In the genomic region with DNA sequence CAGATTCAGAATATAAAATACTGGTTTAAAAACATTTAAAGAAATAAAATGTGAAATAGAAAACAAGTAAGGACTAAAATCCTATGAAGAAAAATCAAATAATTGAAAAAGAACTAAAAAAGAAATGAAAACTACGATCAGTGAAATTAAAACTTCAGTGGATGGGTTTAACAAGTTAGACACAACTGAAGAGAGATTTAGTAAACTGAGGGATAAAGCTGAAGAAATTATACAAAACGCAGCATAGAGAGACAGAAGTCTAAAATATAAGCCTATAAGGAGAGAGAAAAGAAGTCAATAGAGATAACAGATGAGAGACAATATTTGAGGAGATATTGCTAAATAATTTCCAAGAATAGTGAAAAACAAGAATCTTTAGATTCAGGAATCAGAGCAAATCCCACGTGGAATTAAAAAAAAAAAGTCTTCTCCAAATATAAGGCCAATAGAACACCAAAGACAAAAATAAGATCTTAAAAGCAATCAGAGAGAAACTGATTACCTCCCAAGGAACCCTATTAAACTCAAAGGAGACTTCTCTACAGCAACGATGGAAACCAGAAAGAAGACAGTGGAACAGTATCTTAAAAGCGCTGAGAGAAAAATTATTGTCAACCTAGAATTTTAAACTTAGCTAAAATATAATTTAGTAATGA, we compare ENCODE assay signal across 20 cellular contexts. TPM values are rescaled to one million over a fixed set of nuclear protein-coding genes. Genes with fewer than 3 reads are reported as not detected.
DNase-seq lines count a peak whose midpoint lies in the region; ATAC-seq, FAIRE-seq and TF ChIP-seq lines count a peak whose summit lies in the region.
"Had no signal": no experiment of that assay in that cellular context is flagged by ENCODE, and none has a peak within 500 bp of the region (broad histone marks: within the 10 kb centered on the region; RNA-seq: fewer than 3 reads in every experiment).

No MANE protein-coding gene starts in this region.

- H3K14ac ChIP-seq in mesenchymal stem cell (ENCODE audit: low read length in 2 of 2): no peak overlapping the region

- H2AFZ ChIP-seq in mesenchymal stem cell (ENCODE audit: low read depth, low read length): no peak overlapping the region

- no peaks in the 10 kb centered on the region for H3K9me3 ChIP-seq in HEK293 (ENCODE audit: control insufficient read depth, insufficient read depth, low read depth, low read length)
- H3K9me3 ChIP-seq in adipocyte (ENCODE audit: control insufficient read depth, low read length): peaks cover 8% of the 10 kb centered on the region
- H3K9me3 ChIP-seq in mesenchymal stem cell (ENCODE audit: control insufficient read depth, low read length): peaks cover 7% of the 10 kb centered on the region
- H3K9me3 ChIP-seq in psoas muscle: peaks cover 12% of the 10 kb centered on the region

- H3K79me1 ChIP-seq in mesenchymal stem cell (replicated peaks; ENCODE audit: low read length, poor library complexity, severe bottlenecking): peaks cover 16% of the 10 kb centered on the region

- no peak overlapping the region for H3K18ac ChIP-seq in mesenchymal stem cell (ENCODE audit: low read depth in 1 of 2, low read length in 2 of 2)

- FAIRE-seq in A204.1 (lab: Jason Lieb, UNC): peak; percentile 25
- FAIRE-seq: GM12891 had no signal

- ATAC-seq in HG02571 (IDR thresholded peaks at IDR 0.05; ENCODE audit: unreplicated experiment): no peak
- no peak for ATAC-seq in psoas muscle
- ATAC-seq in HG02981 (IDR thresholded peaks at IDR 0.05; ENCODE audit: unreplicated experiment): no peak

- CTCF ChIA-PET in HEK293 (lab: Yijun Ruan, JAX): interaction anchor here (0.7 to 14.5 kb wide), 10 partner anchors 12 to 236 kb away, joined by 3 to 365 read pairs (median 4); no protein-coding TSS in a partner anchor

- H2BK5ac ChIP-seq in mesenchymal stem cell (ENCODE audit: low read depth, low read length, poor library complexity, severe bottlenecking): no peak overlapping the region

- H2BK12ac ChIP-seq in mesenchymal stem cell (ENCODE audit: low read length in 2 of 2): no peak overlapping the region

- DNase-seq in adipocyte (ENCODE audit: low read depth) (no peak), mesenchymal stem cell (no peak), NCI-H446 treated with DMSO at 0.1 percent for 48 hours (lab: John Stamatoyannopoulos, UW) (no peak), psoas muscle (no peak)
- DNase-seq: DMS79 treated with DMSO at 0.1 percent for 48 hours, H9, KG1, MV-4-11, NCI-H1105 treated with DMSO at 0.1 percent for 48 hours, NCI-H2081 treated with DMSO at 0.1 percent for 48 hours, NCI-H2171 treated with DMSO at 0.1 percent for 48 hours, NCI-H526, RPMI8226, SHP77 had no signal

- H3K4ac ChIP-seq in mesenchymal stem cell (ENCODE audit: low read depth in 1 of 2, low read length in 2 of 2): no peak overlapping the region

- H3K27ac ChIP-seq in HEK293 (ENCODE audit: extremely low read depth, low read depth, low read length) (no peak overlapping the region), mesenchymal stem cell (ENCODE audit: low read length, poor library complexity, severe bottlenecking) (peak overlapping the region; percentile 80), psoas muscle (no peak overlapping the region)
- H3K27ac ChIP-seq: SK-N-MC had no signal

- WGBS in mesenchymal stem cell: 93% methylated on average over 3 of the region's 5 CpGs
- 93 to 98% (median 96%) methylated on average over 5 of the region's 5 CpGs for WGBS in psoas muscle, 3 donors

- no peak overlapping the region for H2BK15ac ChIP-seq in mesenchymal stem cell (ENCODE audit: low read depth, poor library complexity, severe bottlenecking)

- no peaks in the 10 kb centered on the region for H3K27me3 ChIP-seq in adipocyte (replicated peaks; ENCODE audit: control insufficient read depth, insufficient read depth, low read length)
- no peaks in the 10 kb centered on the region for H3K27me3 ChIP-seq in mesenchymal stem cell (ENCODE audit: control insufficient read depth in 1 of 2, insufficient read depth in 1 of 2, low read length in 2 of 2)
- no peaks in the 10 kb centered on the region for H3K27me3 ChIP-seq in psoas muscle (ENCODE audit: insufficient read depth in 3 of 3, low read length in 2 of 3)

- H3K23ac ChIP-seq in mesenchymal stem cell (ENCODE audit: low read length in 2 of 2): no peak overlapping the region

- no peak overlapping the region for H4K91ac ChIP-seq in mesenchymal stem cell (ENCODE audit: low read length)

- H2BK120ac ChIP-seq in mesenchymal stem cell (ENCODE audit: low read depth, low read length): no peak overlapping the region

- H3K4me2 ChIP-seq in mesenchymal stem cell (ENCODE audit: low read length, poor library complexity, severe bottlenecking): no peak overlapping the region

- H2AK5ac ChIP-seq in mesenchymal stem cell (ENCODE audit: low read length, severe bottlenecking): no peak overlapping the region

- H3K9ac ChIP-seq in adipocyte (ENCODE audit: low read length) (peak overlapping the region; percentile 25), mesenchymal stem cell (ENCODE audit: low read length) (peak overlapping the region; percentile 41)

- TF ChIP-seq CTCF in HEK293 (tag by site-specific recombination; IDR thresholded peaks at IDR 0.05): no peak
- TF ChIP-seq CTCF in psoas muscle (IDR thresholded peaks at IDR 0.05): no peak

- intact Hi-C loops in psoas muscle (cut with DNase I): no loop called here

- H3K4me1 ChIP-seq in HEK293 (ENCODE audit: control insufficient read depth, insufficient read depth, low read length): no peaks in the 10 kb centered on the region; the same call in 1 of the 2 replicates
- H3K4me1 ChIP-seq in adipocyte (ENCODE audit: control insufficient read depth, insufficient read depth, low read length): peaks cover 31% of the 10 kb centered on the region
- H3K4me1 ChIP-seq in mesenchymal stem cell (ENCODE audit: control insufficient read depth, insufficient read depth, low read depth, low read length): peaks cover 6% of the 10 kb centered on the region
- peaks cover 19% of the 10 kb centered on the region for H3K4me1 ChIP-seq in psoas muscle

- H3K4me3 ChIP-seq in HEK293 (ENCODE audit: low read depth, low read length): no peak overlapping the region
- H3K4me3 ChIP-seq in adipocyte (ENCODE audit: low read length): no peak overlapping the region
- no peak overlapping the region for H3K4me3 ChIP-seq in mesenchymal stem cell (ENCODE audit: insufficient read depth in 1 of 2, low read depth in 1 of 2, low read length in 2 of 2)
- H3K4me3 ChIP-seq in psoas muscle: no peak overlapping the region
- H3K4me3 ChIP-seq: SK-N-MC had no signal

- POLR2A ChIA-PET in HEK293 (lab: Yijun Ruan, JAX): interaction anchor here (1.3 to 2.4 kb wide), 2 partner anchors 60 to 83 kb away, joined by 3 to 5 read pairs; a partner anchor contains a TSS

- H4K8ac ChIP-seq in mesenchymal stem cell (ENCODE audit: low read length): no peak overlapping the region

- H3K36me3 ChIP-seq in HEK293 (ENCODE audit: control insufficient read depth in 2 of 2, insufficient read depth in 1 of 2, low read length in 2 of 2): no peaks in the 10 kb centered on the region
- H3K36me3 ChIP-seq in adipocyte (ENCODE audit: control insufficient read depth, insufficient read depth, low read length, severe bottlenecking): no peaks in the 10 kb centered on the region
- H3K36me3 ChIP-seq in mesenchymal stem cell (ENCODE audit: control insufficient read depth in 1 of 2, insufficient read depth in 2 of 2, low read depth in 1 of 2, low read length in 2 of 2): no peaks in the 10 kb centered on the region
- H3K36me3 ChIP-seq in psoas muscle (ENCODE audit: insufficient read depth in 1 of 2, low read depth in 1 of 2): no peaks in the 10 kb centered on the region

TF ChIP-seq in HEK293, 187 proteins besides CTCF, POLR2A, EP300 and RAD21:
- TF ChIP-seq SETDB1 (IDR thresholded peaks at IDR 0.05; ENCODE audit: insufficient read length, low read length): peak; percentile 90
- TF ChIP-seq ZNF155 (tag by site-specific recombination; IDR thresholded peaks at IDR 0.05): no peak
- TF ChIP-seq, protein P1, sequence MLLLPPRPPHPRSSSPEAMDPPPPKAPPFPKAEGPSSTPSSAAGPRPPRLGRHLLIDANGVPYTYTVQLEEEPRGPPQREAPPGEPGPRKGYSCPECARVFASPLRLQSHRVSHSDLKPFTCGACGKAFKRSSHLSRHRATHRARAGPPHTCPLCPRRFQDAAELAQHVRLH (tag by site-specific recombination; IDR thresholded peaks at IDR 0.05): 0 out of 2 replicates have a peak, but pooled peaks have one; percentile 43

RNA-seq across cellular contexts. Expression of a gene that starts 59.6 kb away (rescaled TPM):
- 49.4 TPM for polyA plus RNA-seq in mesenchymal stem cell (2013, experiment 1 of 2)
- polyA plus RNA-seq in mesenchymal stem cell (2013, experiment 2 of 2): 49.9 TPM
- total RNA-seq in psoas muscle: 10 to 100 TPM; 30.6 to 41.0 (median 34.5) TPM
- polyA plus RNA-seq in psoas muscle: 10 to 100 TPM; 15.5 to 31.2 (median 26.4) TPM
